ENCODE assay signal across 22 cellular contexts in the genomic region with DNA sequence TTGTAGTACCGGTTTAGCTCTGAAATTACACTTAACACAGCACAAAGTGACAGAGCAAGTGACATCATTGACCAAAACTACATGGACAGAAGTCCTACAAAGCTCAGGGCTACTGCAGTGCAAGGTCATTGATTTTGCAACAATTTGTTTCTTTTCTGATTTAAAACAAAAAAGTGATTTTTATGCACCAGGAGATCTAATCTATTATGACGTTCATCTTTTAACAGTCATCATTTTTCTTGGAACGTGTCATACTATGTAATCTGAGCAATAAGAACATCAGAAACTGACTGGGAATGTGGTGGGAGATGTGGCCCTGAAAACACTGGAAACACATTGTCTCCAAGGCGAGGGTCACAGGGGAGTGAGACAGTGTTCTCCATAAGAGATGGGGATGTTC.
"Had no signal": no experiment of that assay in that cellular context is flagged by ENCODE, and none has a peak within 500 bp of the region (broad histone marks: within the 10 kb centered on the region; RNA-seq: fewer than 3 reads in every experiment).

No MANE protein-coding gene starts in this region.

- H3K4me1 ChIP-seq: heart right ventricle, left lung, psoas muscle, right lobe of liver had no signal

- H3K27me3 ChIP-seq: heart right ventricle, left lung, right lobe of liver had no signal

- H3K36me3 ChIP-seq: heart right ventricle, left lung, right lobe of liver, thoracic aorta had no signal

- H3K9me3 ChIP-seq: heart right ventricle, left lung, mucosa of descending colon, psoas muscle, right lobe of liver, thoracic aorta had no signal

- H3K27ac ChIP-seq: heart right ventricle, left lung, psoas muscle, right lobe of liver, thoracic aorta had no signal

- H3K4me3 ChIP-seq: heart right ventricle, left lung, mucosa of descending colon, psoas muscle, right lobe of liver, thoracic aorta had no signal

- ATAC-seq: activated CD8-positive, alpha-beta T cell treated with anti-CD3 and anti-CD28 coated beads, Interleukin-2, amount 10 ng/mL, durations not matched to agents 7 days and 5 days; heart right ventricle; left lung; mucosa of descending colon; natural killer cell; psoas muscle; stimulated activated naive CD8-positive, alpha-beta T cell treated with anti-CD3 and anti-CD28 coated beads, Interleukin-15, Interleukin-2, amounts not matched to agents 100 U/mL and 50 U/mL, for 24 hours; T-cell; WTC11 had no signal

- DNase-seq: activated CD4-positive, alpha-beta T cell treated with anti-CD3 and anti-CD28 coated beads for 48 hours; activated CD8-positive, alpha-beta memory T cell treated with anti-CD3 and anti-CD28 coated beads, Interleukin-2, amount 50 U/mL, for 48 hours; activated CD8-positive, alpha-beta T cell treated with anti-CD3 and anti-CD28 coated beads, Interleukin-2, amount 10 ng/mL, durations not matched to agents 7 days and 5 days; activated naive CD4-positive, alpha-beta T cell; cerebellar nuclear complex; dermis blood vessel endothelial cell; erythroblast; heart right ventricle; islet precursor cell; left lung; mucosa of descending colon; natural killer cell; nucleus accumbens; psoas muscle; right lobe of liver; stimulated activated CD4-positive, alpha-beta T cell treated with anti-CD3 and anti-CD28 coated beads, Interleukin-12 subunit alpha, Interleukin-12 subunit beta, amount 100 ng/mL, for 4 hours; stimulated activated CD4-positive, alpha-beta T cell treated with anti-CD3 and anti-CD28 coated beads, Interleukin-2, amount 100 ng/mL, for 48 hours; stimulated activated naive CD8-positive, alpha-beta T cell treated with anti-CD3 and anti-CD28 coated beads, Interleukin-15, Interleukin-2, amounts not matched to agents 100 U/mL and 50 U/mL, for 24 hours; T-cell had no signal

- FAIRE-seq: frontal cortex had no signal
